16 cellular contexts compared by ENCODE assay signal in the genomic region with DNA sequence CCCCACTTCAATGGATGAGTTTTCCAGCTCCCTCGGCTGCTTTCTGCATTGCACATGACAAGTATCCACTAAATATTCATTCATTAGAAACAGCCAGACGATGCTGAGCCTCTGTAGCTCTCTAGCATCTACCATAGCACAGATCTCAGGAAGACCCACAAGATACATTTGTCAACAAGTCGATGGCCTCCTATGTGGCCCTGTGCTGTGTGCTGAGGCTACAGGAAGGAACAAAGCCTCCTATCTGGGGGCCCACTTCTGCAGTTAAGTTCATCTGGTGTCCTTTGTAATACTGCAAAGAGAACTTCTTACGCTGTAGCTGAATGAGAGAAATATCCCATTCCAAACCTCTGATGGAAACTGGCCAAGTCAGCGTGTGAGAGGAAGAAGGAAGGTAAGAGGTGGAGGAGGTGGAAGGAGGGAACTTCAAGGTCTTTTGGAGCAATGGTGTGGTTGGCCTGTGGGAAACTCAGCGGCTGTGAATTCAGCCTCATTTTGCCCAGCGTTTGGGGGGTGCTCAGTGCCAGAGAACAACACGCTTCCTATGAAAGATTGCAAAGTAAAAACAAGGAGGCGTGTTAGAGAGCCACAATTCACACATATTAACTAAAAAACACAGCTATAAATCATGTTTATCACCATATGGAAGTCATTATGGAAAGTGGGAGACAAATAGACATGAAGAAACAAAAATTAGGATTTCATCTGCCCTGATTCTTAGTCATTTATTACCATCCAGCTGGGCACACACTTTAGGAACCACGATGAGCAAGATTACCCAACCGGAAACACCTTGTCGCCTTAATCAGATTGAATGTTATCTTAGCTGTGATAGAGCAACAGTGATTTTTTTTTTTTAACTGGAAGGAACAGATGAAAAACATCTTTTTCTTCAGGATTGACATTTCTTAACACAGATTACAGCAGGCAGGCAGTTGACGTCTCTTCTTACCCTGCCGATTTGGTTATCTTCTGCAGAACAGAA.
DNase-seq lines count a peak whose midpoint lies in the region; ATAC-seq and TF ChIP-seq lines count a peak whose summit lies in the region.
"Had no signal": no experiment of that assay in that cellular context is flagged by ENCODE, and none has a peak within 500 bp of the region (broad histone marks: within the 10 kb centered on the region; RNA-seq: fewer than 3 reads in every experiment).

No MANE protein-coding gene starts in this region.

- H3K27me3 Mint-ChIP-seq in activated T-cell treated with anti-CD3 and anti-CD28 coated beads, Interleukin-2, amount 50 U/mL, for 24 hours, result peaks cover 31% of the 10 kb centered on the region

- TF ChIP-seq CTCF in A673 (conservative IDR thresholded peaks at IDR 0.05; ENCODE audit: low read depth, low read length) (no peak), GM12875 (IDR thresholded peaks at IDR 0.05; ENCODE audit: borderline replicate concordance, insufficient read depth, low read depth, low read length) (no peak)

- no TSS peak for BruUV-seq in A673 (replicated peaks; lab: Mats Ljungman, UMichigan)

- POLR2A ChIA-PET in A673 (lab: Charles Lee; ENCODE audit: low non-redundant PET), result no interaction called here

- peaks cover 3% of the 10 kb centered on the region for H3K9me3 ChIP-seq in A673 (ENCODE audit: low read depth, low read length, poor library complexity, severe bottlenecking)

- H3K36me3 ChIP-seq in A673 (ENCODE audit: insufficient read depth, low read length, poor library complexity, severe bottlenecking), result no peaks in the 10 kb centered on the region
- H3K36me3 ChIP-seq: brain microvascular endothelial cell, WERI-Rb-1 had no signal

- intact Hi-C loops in A673 (cut with micrococcal nuclease; ENCODE audit: unreplicated experiment), result no loop called here

- H3K4me1 Mint-ChIP-seq in activated T-cell treated with anti-CD3 and anti-CD28 coated beads, Interleukin-2, amount 50 U/mL, for 24 hours (ENCODE audit: low read depth), result peaks cover 15% of the 10 kb centered on the region

- no peak overlapping the region for H3K27ac Mint-ChIP-seq in activated T-cell treated with anti-CD3 and anti-CD28 coated beads, Interleukin-2, amount 50 U/mL, for 24 hours
- H3K27ac Mint-ChIP-seq: activated T-helper 1 cell treated with anti-CD3 and anti-CD28 coated beads, Interleukin-12 subunit alpha, Interleukin-12 subunit beta, Interleukin-2, Interleukin-4 antibody, amounts not matched to agents 30 ng/mL and 10 ng/mL and 1 ng/mL, durations not matched to agents 14 hours and 24 hours and 36 hours had no signal

- ATAC-seq in GM18907 (IDR thresholded peaks at IDR 0.05; ENCODE audit: unreplicated experiment) (no peak), HG03460 (IDR thresholded peaks at IDR 0.05; ENCODE audit: unreplicated experiment) (no peak)
- ATAC-seq: HCT116; naive thymus-derived CD4-positive, alpha-beta T cell had no signal

- DNase-seq in A673 (ENCODE audit: low spot score) (peak; percentile 97), OCI-M1 (lab: John Stamatoyannopoulos, UW) (peak; percentile 16), kidney tubule cell (ENCODE audit: low spot score) (peak; percentile 29)
- no peak for DNase-seq in activated T-cell treated with anti-CD3 and anti-CD28 coated beads, Interleukin-2, amount 50 U/mL, for 24 hours
- DNase-seq in stimulated activated CD4-positive, alpha-beta T cell treated with anti-CD3 and anti-CD28 coated beads, Interleukin-12 subunit alpha, Interleukin-12 subunit beta, amount 100 ng/mL, for 4 hours, result no peak
- DNase-seq: brain microvascular endothelial cell; erythroblast; naive thymus-derived CD4-positive, alpha-beta T cell; NCI-H1417 treated with DMSO at 0.1 percent for 48 hours; PC-9; WERI-Rb-1 had no signal

- peak overlapping the region; percentile 89 for H3K27ac ChIP-seq in A673 (ENCODE audit: low read depth, low read length, poor library complexity, severe bottlenecking)
- H3K27ac ChIP-seq: brain microvascular endothelial cell, PC-9, WERI-Rb-1 had no signal

- peaks cover 21% of the 10 kb centered on the region for H3K4me1 ChIP-seq in A673 (ENCODE audit: insufficient read depth, low read length, poor library complexity, severe bottlenecking)

- no peaks in the 10 kb centered on the region for H3K27me3 ChIP-seq in A673 (replicated peaks; ENCODE audit: insufficient read depth, low read depth, low read length, poor library complexity)
- H3K27me3 ChIP-seq: brain microvascular endothelial cell had no signal

- no peaks in the 10 kb centered on the region for H3K36me3 Mint-ChIP-seq in activated T-cell treated with anti-CD3 and anti-CD28 coated beads, Interleukin-2, amount 50 U/mL, for 24 hours (ENCODE audit: low read depth)

- H3K9me3 Mint-ChIP-seq in activated T-cell treated with anti-CD3 and anti-CD28 coated beads, Interleukin-2, amount 50 U/mL, for 24 hours, result no peaks in the 10 kb centered on the region
- H3K9me3 Mint-ChIP-seq: activated T-helper 1 cell treated with anti-CD3 and anti-CD28 coated beads, Interleukin-12 subunit alpha, Interleukin-12 subunit beta, Interleukin-2, Interleukin-4 antibody, amounts not matched to agents 30 ng/mL and 10 ng/mL and 1 ng/mL, durations not matched to agents 14 hours and 24 hours and 36 hours had no signal

- no peak overlapping the region for H3K4me3 Mint-ChIP-seq in activated T-cell treated with anti-CD3 and anti-CD28 coated beads, Interleukin-2, amount 50 U/mL, for 24 hours
- H3K4me3 Mint-ChIP-seq: activated T-helper 1 cell treated with anti-CD3 and anti-CD28 coated beads, Interleukin-12 subunit alpha, Interleukin-12 subunit beta, Interleukin-2, Interleukin-4 antibody, amounts not matched to agents 30 ng/mL and 10 ng/mL and 1 ng/mL, durations not matched to agents 14 hours and 24 hours and 36 hours had no signal

- CTCF ChIA-PET in A673 (lab: Charles Lee), result no interaction called here

- H3K4me3 ChIP-seq in A673 (ENCODE audit: low read depth, low read length, poor library complexity, severe bottlenecking) (peak overlapping the region; percentile 16), GM12875 (ENCODE audit: low read depth, low read length) (peak overlapping the region; percentile 36)
- H3K4me3 ChIP-seq: PC-9 had no signal

Comparison
In these comparisons a context has a peak if more than half of its experiments do, and no peak if none do; other contexts are left out.
1. DNase-seq: peak in A673 (single experiment), OCI-M1 (single experiment) and kidney tubule cell (single experiment); none in activated T-cell treated with anti-CD3 and anti-CD28 coated beads, Interleukin-2, amount 50 U/mL, for 24 hours (single experiment) and stimulated activated CD4-positive, alpha-beta T cell treated with anti-CD3 and anti-CD28 coated beads, Interleukin-12 subunit alpha, Interleukin-12 subunit beta, amount 100 ng/mL, for 4 hours (single experiment).